13 cellular contexts compared by ENCODE assay signal in genomic region chr1:172642970-172643369, GRCh38. TPM values are rescaled to one million over a fixed set of nuclear protein-coding genes. Genes with fewer than 3 reads are reported as not detected.
DNase-seq lines count a peak whose midpoint lies in the region; ATAC-seq lines count a peak whose summit lies in the region.
"Had no signal": no experiment of that assay in that cellular context is flagged by ENCODE, and none has a peak within 500 bp of the region (broad histone marks: within the 10 kb centered on the region; RNA-seq: fewer than 3 reads in every experiment).

No MANE protein-coding gene starts in this region.

- no peaks in the 10 kb centered on the region for H3K36me3 Mint-ChIP-seq in CD8-positive, alpha-beta memory T cell

- DNase-seq in CD8-positive, alpha-beta memory T cell, result no peak
- DNase-seq in SHP77 treated with DMSO at 0.1 percent for 48 hours (lab: John Stamatoyannopoulos, UW) (peak; percentile 72), fibroblast of peridontal ligament (ENCODE audit: extremely low read depth) (peak; percentile 26), iPS-NIHi11 (ENCODE audit: low spot score) (no peak)
- DNase-seq: NCI-H1436 treated with DMSO at 0.1 percent for 48 hours, T-helper 9 cell had no signal

- H3K27ac ChIP-seq in CD8-positive, alpha-beta memory T cell (ENCODE audit: low read depth, low read length), result no peak overlapping the region

- POLR2A ChIA-PET in CD8-positive, alpha-beta memory T cell (lab: Charles Lee), result no interaction called here

- CTCF ChIA-PET in CD8-positive, alpha-beta memory T cell (lab: Charles Lee), result interaction anchor here (1.4 to 2.8 kb wide), 4 partner anchors 17 to 77 kb away, joined by 3 to 9 read pairs (median 5); partner anchors contain the start of gene FASLG

- H3K27me3 Mint-ChIP-seq in CD8-positive, alpha-beta memory T cell, result peaks cover 0 to 2% of the 10 kb centered on the region in 2 donors

- H3K4me1 ChIP-seq in CD8-positive, alpha-beta memory T cell (ENCODE audit: insufficient read depth, low read length), result peaks cover 82% of the 10 kb centered on the region

- H3K36me3 ChIP-seq in CD8-positive, alpha-beta memory T cell (ENCODE audit: insufficient read depth, low read length), result no peaks in the 10 kb centered on the region

- H3K27me3 ChIP-seq in CD8-positive, alpha-beta memory T cell (ENCODE audit: insufficient read depth, low read length, poor library complexity, severe bottlenecking), result no peaks in the 10 kb centered on the region

- H3K9me3 Mint-ChIP-seq in CD8-positive, alpha-beta memory T cell, result no peaks in the 10 kb centered on the region

- peak overlapping the region; percentile 21 to 87 (median 65) for H3K4me3 Mint-ChIP-seq in CD8-positive, alpha-beta memory T cell

- peak; percentile 5 for ATAC-seq in GM18517 (IDR thresholded peaks at IDR 0.05; ENCODE audit: unreplicated experiment)
- no peak for ATAC-seq in GM18511 (IDR thresholded peaks at IDR 0.05; ENCODE audit: unreplicated experiment)
- ATAC-seq in GM18868 (IDR thresholded peaks at IDR 0.05; ENCODE audit: unreplicated experiment), result no peak
- no peak for ATAC-seq in GM18498 (IDR thresholded peaks at IDR 0.05; ENCODE audit: unreplicated experiment)

- H3K4me3 ChIP-seq in CD8-positive, alpha-beta memory T cell (ENCODE audit: low read length), result no peak overlapping the region

- H3K27ac Mint-ChIP-seq in CD8-positive, alpha-beta memory T cell, result peak overlapping the region in 7 of 8 donors; percentile 14 to 93 (median 87)

- peaks cover 93 to 99% (median 96%) of the 10 kb centered on the region in 3 donors for H3K4me1 Mint-ChIP-seq in CD8-positive, alpha-beta memory T cell

- no peaks in the 10 kb centered on the region for H3K9me3 ChIP-seq in CD8-positive, alpha-beta memory T cell (ENCODE audit: low read length)

RNA-seq across cellular contexts. Expression of gene FASLG, which starts 15.9 kb away (rescaled TPM):
- 10 to 100 TPM; 45.8 to 46.6 TPM for total RNA-seq in CD8-positive, alpha-beta memory T cell
- polyA plus RNA-seq in CD8-positive, alpha-beta memory T cell, result 10.6 TPM
- total RNA-seq: epithelial cell of proximal tubule, renal cortical epithelial cell, temporal lobe had no signal

Comparison
In these comparisons a context has a peak if more than half of its experiments do, and no peak if none do; other contexts are left out.
1. DNase-seq: peak in SHP77 treated with DMSO at 0.1 percent for 48 hours (single experiment) and fibroblast of peridontal ligament (single experiment); none in CD8-positive, alpha-beta memory T cell (0 of 5) and iPS-NIHi11 (single experiment).